ENCODE assay signal across 28 cellular contexts in genomic region chr12:38704455-38704854, GRCh38.
"Had no signal": no experiment of that assay in that cellular context is flagged by ENCODE, and none has a peak within 500 bp of the region (broad histone marks: within the 10 kb centered on the region; RNA-seq: fewer than 3 reads in every experiment).

No MANE protein-coding gene starts in this region.

- H3K36me3 ChIP-seq: neural progenitor cell, ovary, transverse colon, upper lobe of right lung, uterus had no signal

- H3K4me3 ChIP-seq: neural progenitor cell, ovary, psoas muscle, skin epidermis, smooth muscle cell, spleen, suprapubic skin, testis, tibial artery, transverse colon, upper lobe of right lung, uterus had no signal

- H3K27me3 ChIP-seq: neural progenitor cell, ovary, spleen, suprapubic skin, testis, tibial artery, transverse colon, upper lobe of right lung, uterus had no signal

- H3K4me1 ChIP-seq: neural progenitor cell, parathyroid adenoma, psoas muscle, spleen, testis, tibial artery, transverse colon, upper lobe of right lung, uterus had no signal

- DNase-seq: natural killer cell; occipital lobe; ovary; posterior cingulate gyrus; psoas muscle; right cardiac atrium; spleen; stimulated activated CD4-positive, alpha-beta T cell treated with anti-CD3 and anti-CD28 coated beads, Interleukin-12 subunit alpha, Interleukin-12 subunit beta, amount 100 ng/mL, for 4 hours; stimulated activated CD4-positive, alpha-beta T cell treated with anti-CD3 and anti-CD28 coated beads, Interleukin-1b, Interleukin-23, amount 100 ng/mL, for 48 hours; stimulated activated CD4-positive, alpha-beta T cell treated with anti-CD3 and anti-CD28 coated beads, Interleukin-4, amount 100 ng/mL, for 1 hour; stimulated activated CD4-positive, alpha-beta T cell treated with anti-CD3 and anti-CD28 coated beads, Interleukin-4, amount 100 ng/mL, for 4 hours; stimulated activated CD8-positive, alpha-beta memory T cell treated with anti-CD3 and anti-CD28 coated beads, Interleukin-4, amount 100 ng/mL, for 48 hours; stimulated activated naive CD4-positive, alpha-beta T cell; stimulated activated naive CD8-positive, alpha-beta T cell treated with anti-CD3 and anti-CD28 coated beads, Interleukin-15, amount 100 ng/mL, for 72 hours; stimulated activated naive CD8-positive, alpha-beta T cell treated with anti-CD3 and anti-CD28 coated beads, Interleukin-15, Interleukin-2, amounts not matched to agents 100 U/mL and 50 U/mL, for 24 hours; substantia nigra; testis; tibial artery; transverse colon; upper lobe of right lung; uterus had no signal

- ATAC-seq: natural killer cell; psoas muscle; right cardiac atrium; sciatic nerve; stimulated activated memory B cell treated with anti-CD40 and anti-IgM and Interleukin-4, amounts not matched to agents 10 μg/mL and 1 μg/mL and 100 μg/mL, for 72 hours; stimulated activated naive CD8-positive, alpha-beta T cell treated with anti-CD3 and anti-CD28 coated beads, Interleukin-15, amount 100 ng/mL, for 72 hours; stimulated activated naive CD8-positive, alpha-beta T cell treated with anti-CD3 and anti-CD28 coated beads, Interleukin-15, Interleukin-2, amounts not matched to agents 100 U/mL and 50 U/mL, for 24 hours; upper lobe of right lung had no signal

- H3K9me3 ChIP-seq: ovary, psoas muscle, suprapubic skin, testis, tibial artery, transverse colon, upper lobe of right lung, uterus had no signal

- H3K27ac ChIP-seq: neural progenitor cell, ovary, parathyroid adenoma, psoas muscle, skin epidermis, spleen, suprapubic skin, testis, tibial artery, transverse colon, upper lobe of right lung, uterus had no signal
